1 cellular context compared by ENCODE assay signal in the genomic region with DNA sequence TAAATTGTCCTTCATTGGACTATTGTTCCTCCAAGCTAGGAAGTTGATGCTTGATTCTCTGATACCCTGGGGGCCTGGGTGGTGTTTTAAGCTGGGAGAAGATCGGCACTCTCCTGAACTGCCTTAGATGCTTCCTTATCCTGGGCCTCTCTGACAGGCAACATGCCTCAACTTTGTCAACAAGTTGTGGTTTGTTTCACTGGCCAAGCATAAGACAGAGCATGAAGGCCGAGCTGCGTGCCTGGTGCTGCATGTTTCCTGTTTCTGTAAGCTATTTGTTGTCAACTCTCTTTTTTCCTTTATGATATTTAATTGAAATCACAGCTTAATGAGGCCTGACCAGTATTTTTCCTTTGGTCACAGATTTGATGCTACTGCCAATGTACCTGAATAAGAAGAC.
TF ChIP-seq lines count a peak whose summit lies in the region.

No MANE protein-coding gene starts in this region.

TF ChIP-seq in SK-N-SH, 30 proteins besides CTCF, POLR2A, EP300 and RAD21 (continued from another document):
- TF ChIP-seq, protein P1, sequence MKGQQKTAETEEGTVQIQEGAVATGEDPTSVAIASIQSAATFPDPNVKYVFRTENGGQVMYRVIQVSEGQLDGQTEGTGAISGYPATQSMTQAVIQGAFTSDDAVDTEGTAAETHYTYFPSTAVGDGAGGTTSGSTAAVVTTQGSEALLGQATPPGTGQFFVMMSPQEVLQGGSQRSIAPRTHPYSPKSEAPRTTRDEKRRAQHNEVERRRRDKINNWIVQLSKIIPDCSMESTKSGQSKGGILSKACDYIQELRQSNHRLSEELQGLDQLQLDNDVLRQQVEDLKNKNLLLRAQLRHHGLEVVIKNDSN (IDR thresholded peaks at IDR 0.05; ENCODE audit: borderline replicate concordance, low read depth) = no peak
- no peak for TF ChIP-seq GABPA (IDR thresholded peaks at IDR 0.05; ENCODE audit: low read depth)
- TF ChIP-seq, protein P2, sequence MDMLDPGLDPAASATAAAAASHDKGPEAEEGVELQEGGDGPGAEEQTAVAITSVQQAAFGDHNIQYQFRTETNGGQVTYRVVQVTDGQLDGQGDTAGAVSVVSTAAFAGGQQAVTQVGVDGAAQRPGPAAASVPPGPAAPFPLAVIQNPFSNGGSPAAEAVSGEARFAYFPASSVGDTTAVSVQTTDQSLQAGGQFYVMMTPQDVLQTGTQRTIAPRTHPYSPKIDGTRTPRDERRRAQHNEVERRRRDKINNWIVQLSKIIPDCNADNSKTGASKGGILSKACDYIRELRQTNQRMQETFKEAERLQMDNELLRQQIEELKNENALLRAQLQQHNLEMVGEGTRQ (IDR thresholded peaks at IDR 0.05; ENCODE audit: borderline replicate concordance, low read depth, low read length) = no peak
- no peak for TF ChIP-seq TAF1 (IDR thresholded peaks at IDR 0.05; ENCODE audit: borderline replicate concordance, low read depth, low read length)
- TF ChIP-seq NRF1 (IDR thresholded peaks at IDR 0.05; ENCODE audit: low read depth, low read length) = no peak
- TF ChIP-seq, protein P3, sequence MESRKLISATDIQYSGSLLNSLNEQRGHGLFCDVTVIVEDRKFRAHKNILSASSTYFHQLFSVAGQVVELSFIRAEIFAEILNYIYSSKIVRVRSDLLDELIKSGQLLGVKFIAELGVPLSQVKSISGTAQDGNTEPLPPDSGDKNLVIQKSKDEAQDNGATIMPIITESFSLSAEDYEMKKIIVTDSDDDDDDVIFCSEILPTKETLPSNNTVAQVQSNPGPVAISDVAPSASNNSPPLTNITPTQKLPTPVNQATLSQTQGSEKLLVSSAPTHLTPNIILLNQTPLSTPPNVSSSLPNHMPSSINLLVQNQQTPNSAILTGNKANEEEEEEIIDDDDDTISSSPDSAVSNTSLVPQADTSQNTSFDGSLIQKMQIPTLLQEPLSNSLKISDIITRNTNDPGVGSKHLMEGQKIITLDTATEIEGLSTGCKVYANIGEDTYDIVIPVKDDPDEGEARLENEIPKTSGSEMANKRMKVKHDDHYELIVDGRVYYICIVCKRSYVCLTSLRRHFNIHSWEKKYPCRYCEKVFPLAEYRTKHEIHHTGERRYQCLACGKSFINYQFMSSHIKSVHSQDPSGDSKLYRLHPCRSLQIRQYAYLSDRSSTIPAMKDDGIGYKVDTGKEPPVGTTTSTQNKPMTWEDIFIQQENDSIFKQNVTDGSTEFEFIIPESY (IDR thresholded peaks at IDR 0.05; ENCODE audit: borderline replicate concordance, low read depth) = no peak
- no peak for TF ChIP-seq YY1 (IDR thresholded peaks at IDR 0.05; ENCODE audit: low read depth)
